Comparison of ENCODE assay signal across 17 cellular contexts in the genomic region with DNA sequence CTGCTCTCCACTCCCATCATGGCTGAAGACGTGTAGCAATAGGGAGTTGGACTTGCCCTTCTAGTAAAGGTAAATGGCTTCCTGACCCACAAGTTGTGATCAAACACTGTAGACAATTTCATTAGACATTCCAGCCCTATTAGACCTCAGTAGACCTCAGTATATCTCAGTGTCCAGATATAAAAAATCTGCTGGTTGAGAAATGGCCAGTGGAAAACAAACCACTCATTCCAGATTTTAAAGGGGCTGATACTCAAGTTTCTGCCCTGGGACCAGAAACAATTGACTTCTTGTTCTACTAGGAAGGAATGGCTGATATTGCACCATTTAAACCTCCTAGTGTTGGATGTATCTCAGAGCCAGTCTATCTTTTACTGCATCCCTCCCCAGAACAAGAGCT.
DNase-seq lines count a peak whose midpoint lies in the region; ATAC-seq and TF ChIP-seq lines count a peak whose summit lies in the region.
"Had no signal": no experiment of that assay in that cellular context is flagged by ENCODE, and none has a peak within 500 bp of the region (broad histone marks: within the 10 kb centered on the region; RNA-seq: fewer than 3 reads in every experiment).

No MANE protein-coding gene starts in this region.

- no peak overlapping the region for H3K27ac ChIP-seq in left ventricle myocardium inferior (replicated peaks)
- H3K27ac ChIP-seq in OCI-LY7 (ENCODE audit: low read depth, low read length, poor library complexity, severe bottlenecking) = no peak overlapping the region
- H3K27ac ChIP-seq: 22Rv1; A549; BLaER1 treated with 17β-estradiol and CSF1 and Interleukin-3, amounts not matched to agents 10 nM and 100 nM; C4-2B had no signal

- H4K20me1 ChIP-seq in OCI-LY7 (ENCODE audit: insufficient read depth, low read length) = no peaks in the 10 kb centered on the region
- H4K20me1 ChIP-seq: BLaER1 treated with 17β-estradiol and CSF1 and Interleukin-3, amounts not matched to agents 10 nM and 100 nM had no signal

- CTCF ChIA-PET in OCI-LY7 (lab: Charles Lee; ENCODE audit: unreplicated experiment) = no interaction called here

- H3K9me2 ChIP-seq in OCI-LY7 (ENCODE audit: insufficient read depth, low read length) = no peaks in the 10 kb centered on the region

- no peaks in the 10 kb centered on the region for H3K36me3 ChIP-seq in left ventricle myocardium inferior
- H3K36me3 ChIP-seq in OCI-LY7 (ENCODE audit: insufficient read depth, low read length) = no peaks in the 10 kb centered on the region
- H3K36me3 ChIP-seq: BLaER1 treated with 17β-estradiol and CSF1 and Interleukin-3, amounts not matched to agents 10 nM and 100 nM had no signal

- POLR2A ChIA-PET in OCI-LY7 (lab: Charles Lee) = no interaction called here

- H2AFZ ChIP-seq in OCI-LY7 (ENCODE audit: low read length) = no peak overlapping the region

- BruUV-seq in OCI-LY7 (replicated peaks; lab: Mats Ljungman, UMichigan) = no TSS peak

- no peak for TF ChIP-seq CTCF in left ventricle myocardium inferior (IDR thresholded peaks at IDR 0.05; ENCODE audit: borderline replicate concordance)
- no peak for TF ChIP-seq CTCF in OCI-LY7 (conservative IDR thresholded peaks at IDR 0.05; ENCODE audit: low read length)

- H3K27me3 ChIP-seq in left ventricle myocardium inferior (ENCODE audit: low read depth) = no peaks in the 10 kb centered on the region
- H3K27me3 ChIP-seq: BLaER1 treated with 17β-estradiol and CSF1 and Interleukin-3, amounts not matched to agents 10 nM and 100 nM had no signal

- DNase-seq in Right ventricle myocardium inferior (ENCODE audit: missing footprints) (no peak), cardiac septum (ENCODE audit: low spot score) (no peak), left ventricle myocardium superior (no peak), left ventricle myocardium inferior (no peak), dedifferentiated amniotic fluid mesenchymal stem cell (ENCODE audit: extremely low spot score) (peak; percentile 8), OCI-LY7 (ENCODE audit: low spot score) (no peak)
- DNase-seq: AML-193; Caco-2; Calu3; CD4-positive, alpha-beta T cell; CD8-positive, alpha-beta T cell; DMS79 treated with DMSO at 0.1 percent for 48 hours; GF-D8 had no signal

- ATAC-seq in Right ventricle myocardium inferior = peak; percentile 76
- ATAC-seq in left ventricle myocardium superior = peak; percentile 39
- ATAC-seq: A549; CD8-positive, alpha-beta T cell had no signal

- H3K4me3 ChIP-seq in left ventricle myocardium inferior (no peak overlapping the region), OCI-LY7 (ENCODE audit: low read depth, low read length, poor library complexity, severe bottlenecking) (no peak overlapping the region)
- H3K4me3 ChIP-seq: A549; BLaER1 treated with 17β-estradiol and CSF1 and Interleukin-3, amounts not matched to agents 10 nM and 100 nM had no signal

- no peaks in the 10 kb centered on the region for H3K9me3 ChIP-seq in left ventricle myocardium inferior (replicated peaks)
- no peaks in the 10 kb centered on the region for H3K9me3 ChIP-seq in OCI-LY7 (ENCODE audit: low read length)
- H3K9me3 ChIP-seq: A549; BLaER1 treated with 17β-estradiol and CSF1 and Interleukin-3, amounts not matched to agents 10 nM and 100 nM; Caco-2 had no signal

- no peaks in the 10 kb centered on the region for H3K4me1 ChIP-seq in left ventricle myocardium inferior
- H3K4me1 ChIP-seq in OCI-LY7 (ENCODE audit: insufficient read depth, low read length, poor library complexity, severe bottlenecking) = no peaks in the 10 kb centered on the region
- H3K4me1 ChIP-seq: A549; BLaER1 treated with 17β-estradiol and CSF1 and Interleukin-3, amounts not matched to agents 10 nM and 100 nM; Caco-2 had no signal

- no peak overlapping the region for H3K4me2 ChIP-seq in OCI-LY7 (ENCODE audit: low read length)
- H3K4me2 ChIP-seq: A549; BLaER1 treated with 17β-estradiol and CSF1 and Interleukin-3, amounts not matched to agents 10 nM and 100 nM had no signal

- H3K79me2 ChIP-seq in OCI-LY7 (ENCODE audit: insufficient read depth, low read depth, low read length) = no peaks in the 10 kb centered on the region

- intact Hi-C loops in Right ventricle myocardium inferior (cut with DNase I) = no loop called here
- intact Hi-C loops in cardiac septum (cut with DNase I) = no loop called here
- intact Hi-C loops in left ventricle myocardium superior (cut with micrococcal nuclease) = no loop called here
- intact Hi-C loops in left ventricle myocardium inferior (cut with micrococcal nuclease) = no loop called here
- intact Hi-C loops in OCI-LY7 (cut with micrococcal nuclease; ENCODE audit: unreplicated experiment) = no loop called here
